ENCODE assay signal across 11 cellular contexts in the genomic region with DNA sequence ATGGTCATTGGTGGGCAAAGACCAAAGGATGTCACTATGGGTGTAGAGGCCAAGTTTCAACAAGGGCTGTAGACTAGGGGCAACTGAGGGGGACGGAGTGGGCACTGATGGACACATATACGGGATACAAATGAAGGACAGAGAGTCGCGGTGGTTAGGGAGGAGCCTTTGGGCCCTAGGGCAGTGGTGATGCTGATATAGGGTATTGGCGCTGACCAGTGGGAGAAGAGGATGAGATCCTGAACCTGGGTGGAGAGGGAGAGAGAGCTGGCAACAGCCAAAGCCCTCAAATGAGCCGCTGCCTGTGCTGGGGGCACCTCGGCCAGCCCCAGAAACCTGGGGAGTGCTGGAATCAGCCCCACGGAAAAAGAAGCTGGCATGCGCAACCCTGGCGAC. TPM values are rescaled to one million over a fixed set of nuclear protein-coding genes. Genes with fewer than 3 reads are reported as not detected.
DNase-seq lines count a peak whose midpoint lies in the region; ATAC-seq and TF ChIP-seq lines count a peak whose summit lies in the region.
"Had no signal": no experiment of that assay in that cellular context is flagged by ENCODE, and none has a peak within 500 bp of the region (broad histone marks: within the 10 kb centered on the region; RNA-seq: fewer than 3 reads in every experiment).

No MANE protein-coding gene starts in this region.

- TF ChIP-seq POLR2A in gastroesophageal sphincter (IDR thresholded peaks at IDR 0.05), result no peak

- no peak overlapping the region for H3K27ac ChIP-seq in CD8-positive, alpha-beta T cell (ENCODE audit: low read depth, low read length)
- no peak overlapping the region for H3K27ac ChIP-seq in gastroesophageal sphincter
- H3K27ac ChIP-seq: gastrocnemius medialis had no signal

- H3K4me3 Mint-ChIP-seq in CD8-positive, alpha-beta T cell, result peak overlapping the region; percentile 64
- H3K4me3 Mint-ChIP-seq in activated naive CD8-positive, alpha-beta T cell treated with anti-CD3 and anti-CD28 coated beads, Interleukin-2, amount 10 ng/mL, durations not matched to agents 7 days and 5 days, result peak overlapping the region; percentile 9
- H3K4me3 Mint-ChIP-seq in nephron, result peak overlapping the region; percentile 78 to 85 (median 78)

- H3K27me3 Mint-ChIP-seq in CD8-positive, alpha-beta T cell (ENCODE audit: low read depth), result peaks cover 60% of the 10 kb centered on the region
- peaks cover 58% of the 10 kb centered on the region for H3K27me3 Mint-ChIP-seq in activated naive CD8-positive, alpha-beta T cell treated with anti-CD3 and anti-CD28 coated beads, Interleukin-2, amount 10 ng/mL, durations not matched to agents 7 days and 5 days
- peaks cover 95% of the 10 kb centered on the region for H3K27me3 Mint-ChIP-seq in nephron (ENCODE audit: low read depth)

- no peak for ATAC-seq in CD8-positive, alpha-beta T cell
- no peak for ATAC-seq in activated naive CD8-positive, alpha-beta T cell treated with anti-CD3 and anti-CD28 coated beads, Interleukin-2, amount 10 ng/mL, durations not matched to agents 7 days and 5 days (ENCODE audit: low read depth)
- ATAC-seq in gastroesophageal sphincter, result no peak

- POLR2A ChIA-PET in CD8-positive, alpha-beta T cell (lab: Charles Lee), result interaction anchor here (1.4 kb wide), 1 partner anchor 100 kb away, joined by 8 read pairs; the partner anchor contains the start of gene ELMO2
- POLR2A ChIA-PET in activated naive CD8-positive, alpha-beta T cell treated with anti-CD3 and anti-CD28 coated beads, Interleukin-2, amount 10 ng/mL, durations not matched to agents 7 days and 5 days (lab: Charles Lee), result interaction anchor here (0.5 to 0.6 kb wide), 2 partner anchors 10 to 383 kb away, joined by 3 read pairs; partner anchors contain the start of gene TP53RK

- TF ChIP-seq CTCF in CD8-positive, alpha-beta T cell (IDR thresholded peaks at IDR 0.05), result no peak
- TF ChIP-seq CTCF in nephron (IDR thresholded peaks at IDR 0.05; ENCODE audit: unreplicated experiment in 3 of 3) (no peak), gastroesophageal sphincter (IDR thresholded peaks at IDR 0.05) (no peak)

- peaks cover 8% of the 10 kb centered on the region for H3K4me1 ChIP-seq in CD8-positive, alpha-beta T cell (ENCODE audit: insufficient read depth, low read length)
- H3K4me1 ChIP-seq in gastroesophageal sphincter, result peaks cover 0 to 24% (median 13%) of the 10 kb centered on the region in 3 donors
- H3K4me1 ChIP-seq: BE2C had no signal

- no peak for TF ChIP-seq EP300 in gastroesophageal sphincter (IDR thresholded peaks at IDR 0.05)

- intact Hi-C loops in CD8-positive, alpha-beta T cell (cut with DNase I, micrococcal nuclease), result loop anchor here (1.0 to 5.0 kb wide), 9 partner anchors 43 to 375 kb away; partner anchors contain the start of gene ELMO2 (in 1 of the 2)

- 24 to 26% methylated on average over 4 to 8 of the region's 10 CpGs for WGBS in gastroesophageal sphincter (ENCODE audit: low coverage in 1 of 2), 2 donors

- no peak for DNase-seq in CD8-positive, alpha-beta T cell
- DNase-seq in H7 (peak; percentile 60), amygdala (lab: John Stamatoyannopoulos, UW) (no peak), NCI-H2081 (lab: John Stamatoyannopoulos, UW) (no peak)
- DNase-seq in activated naive CD8-positive, alpha-beta T cell treated with anti-CD3 and anti-CD28 coated beads, Interleukin-2, amount 10 ng/mL, durations not matched to agents 7 days and 5 days, result no peak

- CTCF ChIA-PET in CD8-positive, alpha-beta T cell (lab: Charles Lee), result interaction anchor here (0.6 to 4.2 kb wide), 20 partner anchors 8 to 380 kb away, joined by 3 to 39 read pairs (median 4); no protein-coding TSS in a partner anchor

- H3K36me3 Mint-ChIP-seq in CD8-positive, alpha-beta T cell, result no peaks in the 10 kb centered on the region
- H3K36me3 Mint-ChIP-seq in activated naive CD8-positive, alpha-beta T cell treated with anti-CD3 and anti-CD28 coated beads, Interleukin-2, amount 10 ng/mL, durations not matched to agents 7 days and 5 days, result no peaks in the 10 kb centered on the region
- no peaks in the 10 kb centered on the region for H3K36me3 Mint-ChIP-seq in nephron (ENCODE audit: low read depth)

- H3K36me3 ChIP-seq in CD8-positive, alpha-beta T cell (ENCODE audit: insufficient read depth, low read length), result no peaks in the 10 kb centered on the region
- H3K36me3 ChIP-seq in H7 (replicated peaks; ENCODE audit: control insufficient read depth, insufficient read depth, low read length) (no peaks in the 10 kb centered on the region), gastroesophageal sphincter (no peaks in the 10 kb centered on the region)
- H3K36me3 ChIP-seq: BE2C, gastrocnemius medialis, MG63 had no signal

- H3K27me3 ChIP-seq in CD8-positive, alpha-beta T cell (ENCODE audit: insufficient read depth, low read length), result peaks cover 22% of the 10 kb centered on the region
- peaks cover 63% of the 10 kb centered on the region for H3K27me3 ChIP-seq in H7 (ENCODE audit: control insufficient read depth, insufficient read depth, low read length)
- H3K27me3 ChIP-seq in gastroesophageal sphincter, result peaks cover 100% of the 10 kb centered on the region

- no peaks in the 10 kb centered on the region for H3K9me3 Mint-ChIP-seq in CD8-positive, alpha-beta T cell
- H3K9me3 Mint-ChIP-seq in activated naive CD8-positive, alpha-beta T cell treated with anti-CD3 and anti-CD28 coated beads, Interleukin-2, amount 10 ng/mL, durations not matched to agents 7 days and 5 days, result no peaks in the 10 kb centered on the region
- no peaks in the 10 kb centered on the region for H3K9me3 Mint-ChIP-seq in nephron

- H3K9me3 ChIP-seq in CD8-positive, alpha-beta T cell (ENCODE audit: low read length), result no peaks in the 10 kb centered on the region
- no peaks in the 10 kb centered on the region for H3K9me3 ChIP-seq in gastroesophageal sphincter
- H3K9me3 ChIP-seq: BE2C, gastrocnemius medialis, MG63 had no signal

- H3K4me3 ChIP-seq in CD8-positive, alpha-beta T cell (ENCODE audit: low read depth, low read length), result no peak overlapping the region
- H3K4me3 ChIP-seq in H7 (ENCODE audit: insufficient read depth, low read depth, low read length) (no peak overlapping the region), gastroesophageal sphincter (no peak overlapping the region)
- H3K4me3 ChIP-seq: MG63 had no signal

- H3K4me1 Mint-ChIP-seq in CD8-positive, alpha-beta T cell (ENCODE audit: low read depth), result peaks cover 9% of the 10 kb centered on the region
- peaks cover 2% of the 10 kb centered on the region for H3K4me1 Mint-ChIP-seq in activated naive CD8-positive, alpha-beta T cell treated with anti-CD3 and anti-CD28 coated beads, Interleukin-2, amount 10 ng/mL, durations not matched to agents 7 days and 5 days
- no peaks in the 10 kb centered on the region for H3K4me1 Mint-ChIP-seq in nephron

- no peak overlapping the region for H3K27ac Mint-ChIP-seq in CD8-positive, alpha-beta T cell
- H3K27ac Mint-ChIP-seq in activated naive CD8-positive, alpha-beta T cell treated with anti-CD3 and anti-CD28 coated beads, Interleukin-2, amount 10 ng/mL, durations not matched to agents 7 days and 5 days, result no peak overlapping the region
- no peak overlapping the region for H3K27ac Mint-ChIP-seq in nephron

RNA-seq across cellular contexts. Expression of gene CDH22, which starts 1.6 kb away (rescaled TPM):
- not detected for total RNA-seq in CD8-positive, alpha-beta T cell
- 0.03 TPM in 1 of 2 replicates, not detected in the other for total RNA-seq in H7 (2014; rRNA removed; shearing (Covaris generic))
- total RNA-seq in activated naive CD8-positive, alpha-beta T cell treated with anti-CD3 and anti-CD28 coated beads, Interleukin-2, amount 10 ng/mL, durations not matched to agents 7 days and 5 days, result not detected
- total RNA-seq in gastroesophageal sphincter, result under 1 TPM in 1 of 4 donors, not detected in 3; 0.15 TPM
- total RNA-seq: pulmonary artery endothelial cell had no signal

Comparison
In these comparisons a context has a peak if more than half of its experiments do, and no peak if none do; other contexts are left out.
1. H3K4me3 Mint-ChIP-seq: peak in every context shown above with its lines; median percentile 78 in nephron; 64 in CD8-positive, alpha-beta T cell; 9 in activated naive CD8-positive, alpha-beta T cell treated with anti-CD3 and anti-CD28 coated beads, Interleukin-2, amount 10 ng/mL, durations not matched to agents 7 days and 5 days.